10 cellular contexts compared by ENCODE assay signal in the genomic region with DNA sequence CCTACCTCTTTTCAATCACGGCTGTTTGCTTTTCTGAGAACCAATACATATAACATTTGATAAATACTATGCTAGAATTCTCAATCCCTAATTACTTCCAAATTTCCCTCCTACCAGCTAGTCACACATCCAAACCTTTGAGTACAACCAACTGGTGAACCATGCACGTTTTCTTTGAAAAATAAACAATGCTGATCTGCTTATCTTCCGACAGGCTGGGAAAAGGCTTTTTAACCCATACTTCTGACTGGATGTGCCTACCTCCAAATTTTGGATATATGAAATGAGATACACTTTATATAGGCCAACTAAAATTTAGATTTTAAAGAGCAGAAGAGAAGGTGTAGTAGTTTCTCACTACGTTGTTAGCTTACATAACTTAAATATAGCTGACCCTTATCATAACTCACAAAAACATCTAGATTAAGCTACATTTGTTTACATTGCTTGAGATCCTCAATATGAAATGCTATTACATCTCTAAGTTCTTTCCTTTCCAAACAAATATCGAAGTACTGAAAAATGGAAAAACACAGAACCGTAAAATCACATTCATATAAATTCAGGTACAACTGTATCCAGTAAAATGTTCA. TPM values are rescaled to one million over a fixed set of nuclear protein-coding genes. Genes with fewer than 3 reads are reported as not detected.
DNase-seq lines count a peak whose midpoint lies in the region; ATAC-seq and TF ChIP-seq lines count a peak whose summit lies in the region.
"Had no signal": no experiment of that assay in that cellular context is flagged by ENCODE, and none has a peak within 500 bp of the region (broad histone marks: within the 10 kb centered on the region; RNA-seq: fewer than 3 reads in every experiment).

No MANE protein-coding gene starts in this region.

- no peaks in the 10 kb centered on the region for H3K9me3 Mint-ChIP-seq in activated CD8-positive, alpha-beta memory T cell treated with anti-CD3 and anti-CD28 coated beads, Interleukin-2, amount 10 ng/mL, durations not matched to agents 7 days and 5 days (ENCODE audit: low read depth)
- peaks cover 4% of the 10 kb centered on the region for H3K9me3 Mint-ChIP-seq in activated naive CD8-positive, alpha-beta T cell treated with anti-CD3 and anti-CD28 coated beads, Interleukin-2, amount 50 U/mL, for 24 hours

- H3K4me3 ChIP-seq in thoracic aorta, result peak overlapping the region; percentile 93

- peaks cover 22 to 45% of the 10 kb centered on the region in 2 donors for H3K4me1 ChIP-seq in thoracic aorta (ENCODE audit: control insufficient read depth in 1 of 2, low read depth in 2 of 2)

- H3K27ac ChIP-seq in thoracic aorta, result no peak overlapping the region

- H3K27me3 ChIP-seq in thoracic aorta (replicated peaks; ENCODE audit: insufficient read depth), result no peaks in the 10 kb centered on the region

- H3K9me3 ChIP-seq in thoracic aorta, result no peaks in the 10 kb centered on the region

- H3K27me3 Mint-ChIP-seq in activated CD8-positive, alpha-beta memory T cell treated with anti-CD3 and anti-CD28 coated beads, Interleukin-2, amount 10 ng/mL, durations not matched to agents 7 days and 5 days, result no peaks in the 10 kb centered on the region
- H3K27me3 Mint-ChIP-seq in activated naive CD8-positive, alpha-beta T cell treated with anti-CD3 and anti-CD28 coated beads, Interleukin-2, amount 50 U/mL, for 24 hours, result no peaks in the 10 kb centered on the region

- no peak for DNase-seq in activated CD8-positive, alpha-beta memory T cell treated with anti-CD3 and anti-CD28 coated beads, Interleukin-2, amount 10 ng/mL, durations not matched to agents 7 days and 5 days
- no peak for DNase-seq in activated CD8-positive, alpha-beta memory T cell treated with anti-CD3 and anti-CD28 coated beads for 24 hours
- DNase-seq in activated naive CD8-positive, alpha-beta T cell treated with anti-CD3 and anti-CD28 coated beads, Interleukin-2, amount 50 U/mL, for 24 hours, result no peak
- DNase-seq in left kidney (ENCODE audit: low read depth, low spot score), result peak; percentile 5
- no peak for DNase-seq in thoracic aorta (ENCODE audit: low spot score)
- DNase-seq in HT-29 (ENCODE audit: low spot score), result no peak
- DNase-seq in NCI-H345 (lab: John Stamatoyannopoulos, UW), result no peak
- no peak for DNase-seq in GM20000 (ENCODE audit: low spot score)
- DNase-seq: COR-L47 had no signal

- H3K27ac Mint-ChIP-seq in activated CD8-positive, alpha-beta memory T cell treated with anti-CD3 and anti-CD28 coated beads, Interleukin-2, amount 10 ng/mL, durations not matched to agents 7 days and 5 days, result peak overlapping the region; percentile 15
- no peak overlapping the region for H3K27ac Mint-ChIP-seq in activated naive CD8-positive, alpha-beta T cell treated with anti-CD3 and anti-CD28 coated beads, Interleukin-2, amount 50 U/mL, for 24 hours

- TF ChIP-seq CTCF in thoracic aorta (IDR thresholded peaks at IDR 0.05) (no peak), GM20000 (IDR thresholded peaks at IDR 0.05; ENCODE audit: extremely low read depth, missing control alignments) (no peak)

- CTCF ChIA-PET in activated CD8-positive, alpha-beta memory T cell treated with anti-CD3 and anti-CD28 coated beads, Interleukin-2, amount 10 ng/mL, durations not matched to agents 7 days and 5 days (lab: Charles Lee), result interaction anchor here (0.7 to 2.0 kb wide), 4 partner anchors 172 to 769 kb away, joined by 3 to 10 read pairs (median 3); a partner anchor contains a TSS

- H3K4me3 Mint-ChIP-seq in activated CD8-positive, alpha-beta memory T cell treated with anti-CD3 and anti-CD28 coated beads, Interleukin-2, amount 10 ng/mL, durations not matched to agents 7 days and 5 days, result peak overlapping the region; percentile 88
- peak overlapping the region; percentile 91 for H3K4me3 Mint-ChIP-seq in activated naive CD8-positive, alpha-beta T cell treated with anti-CD3 and anti-CD28 coated beads, Interleukin-2, amount 50 U/mL, for 24 hours

- peaks cover 56% of the 10 kb centered on the region for H3K4me1 Mint-ChIP-seq in activated CD8-positive, alpha-beta memory T cell treated with anti-CD3 and anti-CD28 coated beads, Interleukin-2, amount 10 ng/mL, durations not matched to agents 7 days and 5 days
- peaks cover 64% of the 10 kb centered on the region for H3K4me1 Mint-ChIP-seq in activated naive CD8-positive, alpha-beta T cell treated with anti-CD3 and anti-CD28 coated beads, Interleukin-2, amount 50 U/mL, for 24 hours

- no peak for ATAC-seq in activated CD8-positive, alpha-beta memory T cell treated with anti-CD3 and anti-CD28 coated beads, Interleukin-2, amount 10 ng/mL, durations not matched to agents 7 days and 5 days
- no peak for ATAC-seq in activated naive CD8-positive, alpha-beta T cell treated with anti-CD3 and anti-CD28 coated beads, Interleukin-2, amount 50 U/mL, for 24 hours
- no peak for ATAC-seq in thoracic aorta (ENCODE audit: insufficient number of reproducible peaks, low FRiP score, low read depth)
- ATAC-seq: activated CD4-positive, CD25-positive, alpha-beta regulatory T cell treated with anti-CD3 and anti-CD28 coated beads, Interleukin-2, amount 50 U/mL, for 24 hours had no signal

- no peaks in the 10 kb centered on the region for H3K36me3 ChIP-seq in thoracic aorta

- peaks cover 41% of the 10 kb centered on the region for H3K36me3 Mint-ChIP-seq in activated CD8-positive, alpha-beta memory T cell treated with anti-CD3 and anti-CD28 coated beads, Interleukin-2, amount 10 ng/mL, durations not matched to agents 7 days and 5 days
- peaks cover 38% of the 10 kb centered on the region for H3K36me3 Mint-ChIP-seq in activated naive CD8-positive, alpha-beta T cell treated with anti-CD3 and anti-CD28 coated beads, Interleukin-2, amount 50 U/mL, for 24 hours (ENCODE audit: low read depth)

RNA-seq across cellular contexts. Expression of a gene that starts 2.1 kb away (rescaled TPM):
- 10 to 100 TPM; 66.2 to 77.9 TPM for total RNA-seq in activated CD8-positive, alpha-beta memory T cell treated with anti-CD3 and anti-CD28 coated beads, Interleukin-2, amount 10 ng/mL, durations not matched to agents 7 days and 5 days
- total RNA-seq in thoracic aorta, result 10 to 100 TPM; 56.5 to 58.1 TPM
- not detected in 2 replicates for total RNA-seq in HT-29 (2014; rRNA removed; shearing (Covaris generic))

Comparison
In these comparisons a context has a peak if more than half of its experiments do, and no peak if none do; other contexts are left out.
1. RNA of a gene that starts 2.1 kb away (total RNA-seq): 66.2 to 77.9 TPM in activated CD8-positive, alpha-beta memory T cell treated with anti-CD3 and anti-CD28 coated beads, Interleukin-2, amount 10 ng/mL, durations not matched to agents 7 days and 5 days and 56.5 to 58.1 TPM in thoracic aorta; not detected in HT-29; every median in the first group is over 10 times any median in the second.